Comparison of ENCODE assay signal across 20 cellular contexts in the genomic region with DNA sequence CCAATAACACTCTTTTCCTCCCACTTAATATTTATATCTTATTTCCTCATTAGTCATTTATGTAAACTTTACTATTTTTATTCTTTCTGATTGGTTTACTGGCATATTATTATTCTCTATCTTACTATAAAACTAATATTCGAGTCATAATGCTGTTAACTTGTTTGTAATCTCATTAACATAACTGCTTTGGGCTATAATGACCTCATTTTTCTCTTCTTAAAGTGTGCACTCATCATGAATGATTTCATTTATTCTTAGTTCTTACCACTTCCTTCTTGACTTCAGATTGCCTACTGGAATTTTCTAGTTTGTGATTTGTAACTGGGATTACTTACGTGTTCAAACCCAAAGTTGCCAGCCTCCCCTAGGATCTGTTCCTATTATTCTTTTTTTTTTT.
DNase-seq lines count a peak whose midpoint lies in the region; ATAC-seq, FAIRE-seq and TF ChIP-seq lines count a peak whose summit lies in the region.
"Had no signal": no experiment of that assay in that cellular context is flagged by ENCODE, and none has a peak within 500 bp of the region (broad histone marks: within the 10 kb centered on the region; RNA-seq: fewer than 3 reads in every experiment).

No MANE protein-coding gene starts in this region.

- CTCF ChIA-PET in activated naive CD4-positive, alpha-beta T cell treated with anti-CD3 and anti-CD28 coated beads for 36 hours (lab: Charles Lee) = no interaction called here

- no peak overlapping the region for H3K27ac Mint-ChIP-seq in activated naive CD4-positive, alpha-beta T cell treated with anti-CD3 and anti-CD28 coated beads for 36 hours

- no peaks in the 10 kb centered on the region for H3K27me3 ChIP-seq in left ventricle myocardium inferior (ENCODE audit: low read depth)
- H3K27me3 ChIP-seq in bronchial epithelial cell (ENCODE audit: control insufficient read depth, insufficient read depth, low read length) = no peaks in the 10 kb centered on the region
- H3K27me3 ChIP-seq: BLaER1 had no signal

- no peaks in the 10 kb centered on the region for H3K9me3 Mint-ChIP-seq in activated naive CD4-positive, alpha-beta T cell treated with anti-CD3 and anti-CD28 coated beads for 36 hours

- peaks cover 9% of the 10 kb centered on the region for H3K4me1 ChIP-seq in left ventricle myocardium inferior

- H3K4me1 Mint-ChIP-seq in activated naive CD4-positive, alpha-beta T cell treated with anti-CD3 and anti-CD28 coated beads for 36 hours (ENCODE audit: low read depth) = no peaks in the 10 kb centered on the region

- H3K36me3 ChIP-seq in left ventricle myocardium inferior (no peaks in the 10 kb centered on the region), bronchial epithelial cell (ENCODE audit: control insufficient read depth, insufficient read depth, low read length) (no peaks in the 10 kb centered on the region)
- H3K36me3 ChIP-seq: BLaER1 had no signal

- H3K36me3 Mint-ChIP-seq in activated naive CD4-positive, alpha-beta T cell treated with anti-CD3 and anti-CD28 coated beads for 36 hours (ENCODE audit: low read depth) = no peaks in the 10 kb centered on the region

- no peak overlapping the region for H3K4me3 Mint-ChIP-seq in activated naive CD4-positive, alpha-beta T cell treated with anti-CD3 and anti-CD28 coated beads for 36 hours

- H3K4me3 ChIP-seq in left ventricle myocardium inferior (no peak overlapping the region), bronchial epithelial cell (ENCODE audit: low read depth, low read length) (no peak overlapping the region)
- H3K4me3 ChIP-seq: BLaER1 had no signal

- FAIRE-seq in bronchial epithelial cell (lab: Jason Lieb, UNC) (no peak), urothelium cell line (lab: Jason Lieb, UNC) (no peak)

- H3K27ac ChIP-seq in left ventricle myocardium inferior (replicated peaks) = peak overlapping the region; percentile 6
- H3K27ac ChIP-seq: BLaER1, HL-60 had no signal

- DNase-seq in left ventricle myocardium inferior (no peak), Right ventricle myocardium inferior (ENCODE audit: missing footprints) (no peak), M059J (ENCODE audit: low read depth) (peak; percentile 22), bronchial epithelial cell (ENCODE audit: low read depth) (peak; percentile 79), kidney tubule cell (ENCODE audit: low spot score) (peak; percentile 59), urothelium cell line (ENCODE audit: low spot score) (no peak)
- DNase-seq in activated naive CD4-positive, alpha-beta T cell treated with anti-CD3 and anti-CD28 coated beads for 36 hours = no peak
- DNase-seq: DMS79 treated with DMSO at 0.1 percent for 48 hours, H7, IMR-90, Karpas-422, MM.1S, NCI-H1694, NCI-H2081 treated with DMSO at 0.1 percent for 48 hours, NCI-H748 treated with DMSO at 0.1 percent for 48 hours, OCI-M1, SHP77 treated with DMSO at 0.1 percent for 48 hours had no signal

- no peaks in the 10 kb centered on the region for H3K27me3 Mint-ChIP-seq in activated naive CD4-positive, alpha-beta T cell treated with anti-CD3 and anti-CD28 coated beads for 36 hours (ENCODE audit: low read depth)

- no peaks in the 10 kb centered on the region for H3K9me3 ChIP-seq in left ventricle myocardium inferior (replicated peaks)
- H3K9me3 ChIP-seq: BLaER1 had no signal

- ATAC-seq in Right ventricle myocardium inferior (no peak), HG03457 (IDR thresholded peaks at IDR 0.05; ENCODE audit: unreplicated experiment) (no peak)

- intact Hi-C loops in left ventricle myocardium inferior (cut with micrococcal nuclease) (no loop called here), Right ventricle myocardium inferior (cut with DNase I) (no loop called here)
- intact Hi-C loops in activated naive CD4-positive, alpha-beta T cell treated with anti-CD3 and anti-CD28 coated beads for 36 hours (cut with micrococcal nuclease) = no loop called here

- TF ChIP-seq CTCF in left ventricle myocardium inferior (IDR thresholded peaks at IDR 0.05; ENCODE audit: borderline replicate concordance) (no peak), bronchial epithelial cell (IDR thresholded peaks at IDR 0.05; ENCODE audit: insufficient read depth, low read length, severe bottlenecking) (no peak)

Comparison
In these comparisons a context has a peak if more than half of its experiments do, and no peak if none do; other contexts are left out.
1. DNase-seq: peak in M059J (single experiment), bronchial epithelial cell (single experiment) and kidney tubule cell (single experiment); none in left ventricle myocardium inferior (single experiment), Right ventricle myocardium inferior (single experiment), activated naive CD4-positive, alpha-beta T cell treated with anti-CD3 and anti-CD28 coated beads for 36 hours (single experiment) and urothelium cell line (single experiment).